1 cellular context compared by ENCODE assay signal in genomic region chr16:84643180-84643583, GRCh38.
TF ChIP-seq lines count a peak whose summit lies in the region.

No MANE protein-coding gene starts in this region.

TF ChIP-seq in HepG2, 621 proteins besides CTCF, POLR2A, EP300 and RAD21 (continued from another document):
- TF ChIP-seq CEBPB (IDR thresholded peaks at IDR 0.05; ENCODE audit: borderline replicate concordance, low read depth, low read length) (peak; percentile 53; the same call in 1 of the 2 replicates), ZFP91 (CRISPR knock-in tag; IDR thresholded peaks at IDR 0.05; ENCODE audit: borderline replicate concordance) (peak; percentile 49; the same call in 1 of the 2 replicates), AGO2 (optimal IDR thresholded peaks at IDR 0.05; ENCODE audit: low read depth, low read length) (no peak), SALL1 (CRISPR knock-in tag; IDR thresholded peaks at IDR 0.05) (0 out of 2 replicates have a peak, but pooled peaks have one; percentile 38), PRDM10 (CRISPR knock-in tag; IDR thresholded peaks at IDR 0.05; ENCODE audit: low read depth) (peak; percentile 92), NR2F6 (IDR thresholded peaks at IDR 0.05) (no peak), NR2F6 (CRISPR knock-in tag; IDR thresholded peaks at IDR 0.05) (0 out of 2 replicates have a peak, but pooled peaks have one; percentile 27), TEAD3 (CRISPR knock-in tag; optimal IDR thresholded peaks at IDR 0.05; ENCODE audit: borderline replicate concordance) (peak; percentile 55), ZFYVE20 (CRISPR knock-in tag; IDR thresholded peaks at IDR 0.05; ENCODE audit: borderline replicate concordance, low read depth) (no peak), AKAP8 (CRISPR knock-in tag; IDR thresholded peaks at IDR 0.05) (0 out of 2 replicates have a peak, but pooled peaks have one; percentile 38), ZNF143 (CRISPR knock-in tag; IDR thresholded peaks at IDR 0.05) (0 out of 2 replicates have a peak, but pooled peaks have one; percentile 8), DMAP1 (CRISPR knock-in tag; IDR thresholded peaks at IDR 0.05) (no peak), IKZF5 (CRISPR knock-in tag; IDR thresholded peaks at IDR 0.05) (peak; percentile 44; the same call in 1 of the 2 replicates), CEBPG (CRISPR knock-in tag; IDR thresholded peaks at IDR 0.05) (peak; percentile 75), ZNF530 (CRISPR knock-in tag; IDR thresholded peaks at IDR 0.05; ENCODE audit: low read depth) (no peak), FOSL2 (CRISPR knock-in tag; IDR thresholded peaks at IDR 0.05) (peak; percentile 38; the same call in 1 of the 2 replicates), ZGPAT (CRISPR knock-in tag; IDR thresholded peaks at IDR 0.05) (0 out of 2 replicates have a peak, but pooled peaks have one; percentile 33)
